ENCODE assay signal across 8 cellular contexts in the genomic region with DNA sequence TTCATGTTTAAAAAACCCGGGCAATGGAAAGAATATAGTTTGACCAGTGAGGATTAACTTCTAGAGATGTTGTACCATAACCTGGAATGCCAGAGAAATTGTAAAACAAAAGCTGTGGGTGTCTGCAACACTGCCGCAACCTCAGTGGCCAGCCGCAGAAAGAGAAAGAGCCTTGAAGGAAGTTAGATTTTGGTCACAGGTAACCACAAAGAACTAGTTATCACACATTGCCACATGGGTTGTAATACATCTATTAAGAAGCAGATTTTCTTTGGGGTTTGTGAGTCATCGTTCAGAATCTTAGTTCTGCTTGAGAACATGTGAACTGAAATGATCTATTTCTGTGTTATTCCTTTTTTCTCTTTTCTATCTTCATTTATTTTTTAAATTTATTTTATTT.
DNase-seq lines count a peak whose midpoint lies in the region; ATAC-seq and TF ChIP-seq lines count a peak whose summit lies in the region.

No MANE protein-coding gene starts in this region.

- ATAC-seq in GM18508 (IDR thresholded peaks at IDR 0.05; ENCODE audit: insufficient read depth, unreplicated experiment) (peak; percentile 79), HG02610 (IDR thresholded peaks at IDR 0.05; ENCODE audit: unreplicated experiment) (peak; percentile 87), left lung (no peak)

- H4K20me1 ChIP-seq in PC-9 (ENCODE audit: insufficient read depth), result no peaks in the 10 kb centered on the region

- intact Hi-C loops in PC-9 (cut with micrococcal nuclease; ENCODE audit: unreplicated experiment), result no loop called here
- intact Hi-C loops in left lung (cut with DNase I), result no loop called here

- H3K9me3 Mint-ChIP-seq in nephron progenitor cell, result peaks cover 11% of the 10 kb centered on the region

- no peaks in the 10 kb centered on the region for H3K9me2 ChIP-seq in PC-9 (ENCODE audit: insufficient read depth)

- no peak overlapping the region for H3K4me3 Mint-ChIP-seq in nephron progenitor cell

- H3K36me3 Mint-ChIP-seq in nephron progenitor cell (ENCODE audit: low read depth), result no peaks in the 10 kb centered on the region

- H3K9me3 ChIP-seq in PC-9 (ENCODE audit: insufficient read depth, low read depth), result no peaks in the 10 kb centered on the region
- H3K9me3 ChIP-seq in left lung, result no peaks in the 10 kb centered on the region
- H3K9me3 ChIP-seq in MG63, result no peaks in the 10 kb centered on the region

- no peaks in the 10 kb centered on the region for H3K79me2 ChIP-seq in PC-9 (ENCODE audit: low read depth)

- H2AFZ ChIP-seq in PC-9, result no peak overlapping the region

- H3K27ac Mint-ChIP-seq in nephron progenitor cell, result no peak overlapping the region

- POLR2A ChIA-PET in PC-9 (lab: Charles Lee; ENCODE audit: unreplicated experiment), result interaction anchor here (0.6 to 0.7 kb wide), 2 partner anchors 14 to 124 kb away, joined by 3 to 4 read pairs; no protein-coding TSS in a partner anchor

- peak; percentile 42 to 81 for DNase-seq in PC-9
- peak; percentile 77 for DNase-seq in fibroblast of mammary gland (ENCODE audit: low read depth)
- DNase-seq in left lung, result no peak
- no peak for DNase-seq in nephron progenitor cell
- no peak for DNase-seq in MG63
- no peak for DNase-seq in GOT3 (lab: John Stamatoyannopoulos, UW)

- CTCF ChIA-PET in PC-9 (lab: Charles Lee), result interaction anchor here (1.1 kb wide), 1 partner anchor 8 kb away, joined by 4 read pairs; no protein-coding TSS in a partner anchor

- H3K27ac ChIP-seq in PC-9, result no peak overlapping the region
- no peak overlapping the region for H3K27ac ChIP-seq in left lung

- TF ChIP-seq CTCF in PC-9 (conservative IDR thresholded peaks at IDR 0.05) (no peak), fibroblast of mammary gland (conservative IDR thresholded peaks at IDR 0.05; ENCODE audit: control insufficient read depth, insufficient read depth, low read depth, low read length) (no peak), left lung (IDR thresholded peaks at IDR 0.05) (no peak), nephron progenitor cell (IDR thresholded peaks at IDR 0.05) (no peak)

- no TSS peak for BruUV-seq in PC-9 (replicated peaks; lab: Mats Ljungman, UMichigan)

- peaks cover 3% of the 10 kb centered on the region for H3K27me3 Mint-ChIP-seq in nephron progenitor cell (ENCODE audit: low read depth, poor library complexity)

- H3K4me1 Mint-ChIP-seq in nephron progenitor cell, result peaks cover 30% of the 10 kb centered on the region

- H3K27me3 ChIP-seq in PC-9 (ENCODE audit: insufficient read depth, low read depth), result no peaks in the 10 kb centered on the region
- H3K27me3 ChIP-seq in left lung, result peaks cover 0 to 6% of the 10 kb centered on the region in 2 donors
- no peaks in the 10 kb centered on the region for H3K27me3 ChIP-seq in MG63

- H3F3A ChIP-seq in PC-9 (ENCODE audit: insufficient read depth, low read depth), result peaks cover 13% of the 10 kb centered on the region

- H3K4me3 ChIP-seq in PC-9, result no peak overlapping the region
- no peak overlapping the region for H3K4me3 ChIP-seq in fibroblast of mammary gland (ENCODE audit: control insufficient read depth, low read depth, low read length)
- H3K4me3 ChIP-seq in left lung, result no peak overlapping the region
- H3K4me3 ChIP-seq in MG63, result no peak overlapping the region

- no peaks in the 10 kb centered on the region for H3K36me3 ChIP-seq in PC-9 (ENCODE audit: low read depth)
- H3K36me3 ChIP-seq in left lung, result no peaks in the 10 kb centered on the region
- no peaks in the 10 kb centered on the region for H3K36me3 ChIP-seq in MG63

- H3K4me2 ChIP-seq in PC-9, result no peak overlapping the region

- H3K4me1 ChIP-seq in PC-9 (replicated peaks; ENCODE audit: insufficient read depth), result peaks cover 39% of the 10 kb centered on the region
- H3K4me1 ChIP-seq in left lung, result peaks cover 0 to 6% of the 10 kb centered on the region in 2 donors

Comparison
In these comparisons a context has a peak if more than half of its experiments do, and no peak if none do; other contexts are left out.
1. DNase-seq: peak in PC-9 (2 of 2) and fibroblast of mammary gland (single experiment); none in left lung (0 of 2), nephron progenitor cell (single experiment), MG63 (single experiment) and GOT3 (single experiment).